Comparison of ENCODE assay signal across 1 cellular context in the genomic region with DNA sequence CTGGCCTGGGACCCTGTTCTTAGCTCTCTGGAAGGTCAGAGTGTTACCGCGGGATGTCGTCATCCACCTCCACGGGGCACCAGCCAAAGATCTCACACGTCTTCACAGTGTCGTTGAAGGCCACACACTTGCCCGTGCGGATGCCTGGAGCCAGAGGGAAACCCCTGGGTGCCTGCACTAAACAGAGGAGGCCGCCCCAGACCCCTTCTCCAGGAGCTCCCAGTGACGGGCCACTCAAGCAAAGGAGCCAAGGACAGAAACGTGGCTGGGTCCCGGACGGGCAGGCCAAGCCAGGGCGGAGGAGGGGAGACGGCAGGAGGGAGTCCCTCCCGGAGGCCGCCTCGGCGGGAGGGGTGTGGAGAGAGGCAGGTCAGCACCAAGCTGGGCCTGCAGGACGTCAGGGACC.
TF ChIP-seq lines count a peak whose summit lies in the region.

No MANE protein-coding gene starts in this region.

TF ChIP-seq in K562, 482 proteins besides CTCF, POLR2A, EP300 and RAD21:
- TF ChIP-seq CXXC5 (CRISPR knock-in tag; IDR thresholded peaks at IDR 0.05) (no peak), RBFOX2 (IDR thresholded peaks at IDR 0.05; ENCODE audit: low read depth, low read length) (0 out of 2 replicates have a peak, but pooled peaks have one; percentile 19)
